In genomic region chr7:2732959-2733584, GRCh38 we compare ENCODE assay signal across 8 cellular contexts. TPM values are rescaled to one million over a fixed set of nuclear protein-coding genes. Genes with fewer than 3 reads are reported as not detected.
DNase-seq lines count a peak whose midpoint lies in the region; ATAC-seq, FAIRE-seq and TF ChIP-seq lines count a peak whose summit lies in the region.

No MANE protein-coding gene starts in this region.

- peak overlapping the region; percentile 35 for H3K4me2 ChIP-seq in endothelial cell of umbilical vein (ENCODE audit: insufficient read depth, low read length)

- TF ChIP-seq CTCF in AG10803 (conservative IDR thresholded peaks at IDR 0.05; ENCODE audit: low read length) (no peak), LNCaP clone FGC (IDR thresholded peaks at IDR 0.05; ENCODE audit: control insufficient read depth, extremely low read depth, insufficient read depth) (no peak), endothelial cell of umbilical vein (IDR thresholded peaks at IDR 0.05; ENCODE audit: extremely low read depth in 1 of 2, insufficient read depth in 1 of 2, low read depth in 1 of 2, low read length in 2 of 2) (no peak)

- H3K9ac ChIP-seq in endothelial cell of umbilical vein (replicated peaks; ENCODE audit: extremely low read depth, insufficient read depth, low read length): peak overlapping the region; percentile 15

- no peaks in the 10 kb centered on the region for H4K20me1 ChIP-seq in endothelial cell of umbilical vein (replicated peaks; ENCODE audit: control insufficient read depth, extremely low read depth, insufficient read depth, low read length)

- no peaks in the 10 kb centered on the region for H3K79me2 ChIP-seq in endothelial cell of umbilical vein (ENCODE audit: control insufficient read depth, insufficient read depth, low read length)

- H3K36me3 ChIP-seq in endothelial cell of umbilical vein (ENCODE audit: control insufficient read depth in 2 of 2, extremely low read depth in 1 of 2, insufficient read depth in 2 of 2, low read length in 2 of 2): peaks cover 0 to 16% of the 10 kb centered on the region in 2 experiments

- H3K27me3 ChIP-seq in endothelial cell of umbilical vein (ENCODE audit: control insufficient read depth in 2 of 2, insufficient read depth in 2 of 2, low read length in 2 of 2): no peaks in the 10 kb centered on the region

- peak; percentile 79 for FAIRE-seq in endothelial cell of umbilical vein (lab: Jason Lieb, UNC)

- dilution Hi-C loops in endothelial cell of umbilical vein (cut with MboI; ENCODE audit: extremely low pct_ligation_motif_present, low sequenced_read_pairs): no loop called here

- peaks cover 33% of the 10 kb centered on the region for H3K4me1 ChIP-seq in endothelial cell of umbilical vein (ENCODE audit: control insufficient read depth, extremely low read depth, insufficient read depth, low read length)

- CTCF ChIA-PET in endothelial cell of umbilical vein (lab: Charles Lee): interaction anchor here (0.8 to 3.0 kb wide), 6 partner anchors 15 to 264 kb away, joined by 3 to 20 read pairs (median 6); no protein-coding TSS in a partner anchor

- H3K4me3 ChIP-seq in AG10803 (ENCODE audit: low read length) (no peak overlapping the region), LNCaP clone FGC (ENCODE audit: low read depth, low read length) (peak overlapping the region; percentile 17), endothelial cell of umbilical vein (replicated peaks in 1 of 3; ENCODE audit: insufficient read depth in 1 of 3, low read depth in 1 of 3, low read length in 3 of 3) (no peak overlapping the region)

- no peaks in the 10 kb centered on the region for H3K9me3 ChIP-seq in endothelial cell of umbilical vein (replicated peaks; ENCODE audit: control insufficient read depth, insufficient read depth, low read length)

- no peaks in the 10 kb centered on the region for H3K9me1 ChIP-seq in endothelial cell of umbilical vein (replicated peaks; ENCODE audit: control insufficient read depth, extremely low read depth, insufficient read depth, low read length)

- H2AFZ ChIP-seq in endothelial cell of umbilical vein (ENCODE audit: low read depth, low read length): no peak overlapping the region

- POLR2A ChIA-PET in endothelial cell of umbilical vein (lab: Charles Lee): no interaction called here

- intact Hi-C loops in endothelial cell of umbilical vein (cut with micrococcal nuclease): loop anchor here (1.0 kb wide), 1 partner anchor 130 kb away; no protein-coding TSS in a partner anchor

- no TSS peak for BruUV-seq in endothelial cell of umbilical vein (replicated peaks; lab: Mats Ljungman, UMichigan)

- no peak for ATAC-seq in HG02678 (IDR thresholded peaks at IDR 0.05; ENCODE audit: unreplicated experiment)
- no peak for ATAC-seq in HG03280 (IDR thresholded peaks at IDR 0.05; ENCODE audit: unreplicated experiment)

- peak overlapping the region; percentile 54 for H3K27ac ChIP-seq in endothelial cell of umbilical vein (ENCODE audit: insufficient read depth, low read depth, low read length)

- DNase-seq in AG10803 (ENCODE audit: low read depth) (peak; percentile 68), LNCaP clone FGC (ENCODE audit: low read depth) (peak; percentile 95), endothelial cell of umbilical vein (ENCODE audit: low read depth, low spot score) (peak; percentile 81), myocyte (ENCODE audit: low read depth) (peak; percentile 97), NK-92 (lab: John Stamatoyannopoulos, UW; ENCODE audit: unreplicated experiment) (no peak)
- no peak for DNase-seq in stimulated activated CD4-positive, alpha-beta T cell treated with anti-CD3 and anti-CD28 coated beads, Interleukin-15, amount 100 ng/mL, for 24 hours

- no peak for TF ChIP-seq POLR2A in endothelial cell of umbilical vein (IDR thresholded peaks at IDR 0.05; ENCODE audit: low read depth, low read length)

TF ChIP-seq in endothelial cell of umbilical vein, 7 proteins besides CTCF, POLR2A, EP300 and RAD21:
- peak; percentile 74 for TF ChIP-seq FOS (IDR thresholded peaks at IDR 0.05; ENCODE audit: borderline replicate concordance, insufficient read depth, low read length)
- no peak for TF ChIP-seq GATA2 (IDR thresholded peaks at IDR 0.05; ENCODE audit: insufficient read depth, insufficient read length, low read depth, low read length)
- peak; percentile 49 for TF ChIP-seq MAX (IDR thresholded peaks at IDR 0.05; ENCODE audit: insufficient read depth, insufficient read length)
- TF ChIP-seq POLR2AphosphoS5 (IDR thresholded peaks at IDR 0.05; ENCODE audit: insufficient read depth, low read depth, low read length): peak; percentile 62

RNA-seq across cellular contexts. Expression of gene AMZ1, which starts 45.1 kb away (rescaled TPM):
- not detected in 2 replicates for total RNA-seq in endothelial cell of umbilical vein
- not detected in 2 replicates for polyA plus RNA-seq in endothelial cell of umbilical vein
- not detected in 2 replicates for polyA plus RNA-seq in endothelial cell of umbilical vein (2011; cell fraction: cytosol; rRNA removed)
- not detected in 2 replicates for polyA plus RNA-seq in endothelial cell of umbilical vein (2011; cell fraction: nucleus; rRNA removed)
- polyA plus RNA-seq in endothelial cell of umbilical vein (2012): 0.09 and 0.10 TPM in 2 replicates
- polyA minus RNA-seq in endothelial cell of umbilical vein: not detected in 2 replicates
- not detected for polyA minus RNA-seq in endothelial cell of umbilical vein (2011; cell fraction: cytosol; rRNA and poly(A)+ RNA removed)
- not detected in 2 replicates for polyA minus RNA-seq in endothelial cell of umbilical vein (2011; cell fraction: nucleus; rRNA and poly(A)+ RNA removed)
- 0.11 TPM in 1 of 2 replicates, not detected in the other for total RNA-seq in myocyte
- polyA plus RNA-seq in myocyte (2012): 2.3 TPM

Comparison
In these comparisons a context has a peak if more than half of its experiments do, and no peak if none do; other contexts are left out.
1. DNase-seq: peak in AG10803 (single experiment), LNCaP clone FGC (single experiment), endothelial cell of umbilical vein (single experiment) and myocyte (single experiment); none in stimulated activated CD4-positive, alpha-beta T cell treated with anti-CD3 and anti-CD28 coated beads, Interleukin-15, amount 100 ng/mL, for 24 hours (single experiment) and NK-92 (single experiment).